10 cellular contexts compared by ENCODE assay signal in the genomic region with DNA sequence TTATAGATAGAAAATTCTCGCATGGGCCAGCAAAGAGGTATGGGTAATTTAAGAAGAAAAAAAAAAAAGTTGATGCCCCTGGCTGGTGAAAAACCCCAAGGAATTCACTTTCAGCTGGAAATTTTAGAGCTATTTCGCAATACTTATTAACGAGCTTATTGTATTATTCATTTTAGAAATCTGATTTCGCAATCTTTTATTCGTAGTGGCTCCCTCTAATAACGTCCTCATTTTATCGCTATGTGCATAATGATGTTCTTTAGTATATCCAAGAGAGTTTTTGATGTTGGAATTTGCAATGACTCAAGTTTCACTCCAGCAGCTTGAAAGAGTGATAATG. TPM values are rescaled to one million over a fixed set of nuclear protein-coding genes. Genes with fewer than 3 reads are reported as not detected.
DNase-seq lines count a peak whose midpoint lies in the region; ATAC-seq and TF ChIP-seq lines count a peak whose summit lies in the region.
"Had no signal": no experiment of that assay in that cellular context is flagged by ENCODE, and none has a peak within 500 bp of the region (broad histone marks: within the 10 kb centered on the region; RNA-seq: fewer than 3 reads in every experiment).

No MANE protein-coding gene starts in this region.

- CTCF ChIA-PET in mammary epithelial cell (lab: Charles Lee; ENCODE audit: low non-redundant PET), result no interaction called here

- H3K36me3 Mint-ChIP-seq in nephron (ENCODE audit: low read depth), result no peaks in the 10 kb centered on the region

- WGBS in mammary epithelial cell (ENCODE audit: low coverage, missing lambda C conversion rate), result 5% methylated on average over 7 of the region's 7 CpGs
- 90% methylated on average over 7 of the region's 7 CpGs for WGBS in aorta, 2 donors

- peak overlapping the region in 8 of 10 experiments; percentile 64 to 81 (median 75); a peak in 7 of 20 replicates for H3K4me3 ChIP-seq in BLaER1 treated with 17β-estradiol and CSF1 and Interleukin-3, amounts not matched to agents 10 nM and 100 nM
- H3K4me3 ChIP-seq in Karpas-422 (ENCODE audit: low read length) (no peak overlapping the region), mammary epithelial cell (replicated peaks in 1 of 3; ENCODE audit: insufficient read depth in 1 of 3, low read depth in 2 of 3, low read length in 3 of 3) (peak overlapping the region in 2 of 3 experiments; percentile 64 to 73), aorta (ENCODE audit: low read length in 2 of 2) (no peak overlapping the region)

- H2AFZ ChIP-seq in Karpas-422 (ENCODE audit: low read length) (peak overlapping the region; percentile 70), mammary epithelial cell (ENCODE audit: low read depth, low read length) (peak overlapping the region; percentile 99)

- H3K27me3 ChIP-seq in BLaER1 treated with 17β-estradiol and CSF1 and Interleukin-3, amounts not matched to agents 10 nM and 100 nM, result no peaks in the 10 kb centered on the region
- H3K27me3 ChIP-seq in Karpas-422 (ENCODE audit: low read length) (no peaks in the 10 kb centered on the region), mammary epithelial cell (ENCODE audit: insufficient read depth, low read length) (no peaks in the 10 kb centered on the region), aorta (ENCODE audit: control insufficient read depth in 1 of 2, insufficient read depth in 2 of 2, low read length in 1 of 2) (no peaks in the 10 kb centered on the region)

- H3K9me3 Mint-ChIP-seq in nephron, result no peaks in the 10 kb centered on the region

- peak overlapping the region; percentile 40 to 67 (median 64) for H3K4me3 Mint-ChIP-seq in nephron

- H3K4me2 ChIP-seq in BLaER1 treated with 17β-estradiol and CSF1 and Interleukin-3, amounts not matched to agents 10 nM and 100 nM, result peak overlapping the region; percentile 78 to 92 (median 87)
- H3K4me2 ChIP-seq in Karpas-422 (ENCODE audit: low read depth, low read length, poor library complexity, severe bottlenecking) (peak overlapping the region; percentile 63), mammary epithelial cell (ENCODE audit: insufficient read depth, low read depth, low read length) (peak overlapping the region; percentile 95)

- H3K27ac Mint-ChIP-seq in nephron, result peak overlapping the region in 2 of 3 experiments; percentile 38 to 57

- no peaks in the 10 kb centered on the region for H3K27me3 Mint-ChIP-seq in nephron (ENCODE audit: low read depth)

- dilution Hi-C loops in mammary epithelial cell (cut with HindIII; ENCODE audit: low sequenced_read_pairs), result no loop called here

- peak overlapping the region in 5 of 11 experiments; percentile 91 to 97 (median 94); a peak in 2 of 22 replicates for H3K9ac ChIP-seq in BLaER1 treated with 17β-estradiol and CSF1 and Interleukin-3, amounts not matched to agents 10 nM and 100 nM
- H3K9ac ChIP-seq in Karpas-422 (ENCODE audit: low read length), result no peak overlapping the region
- H3K9ac ChIP-seq in mammary epithelial cell (ENCODE audit: insufficient read depth, low read length), result peak overlapping the region; percentile 84

- no peak for ATAC-seq in aorta (ENCODE audit: low FRiP score)

- DNase-seq in Karpas-422 (no peak), mammary epithelial cell (no peak), aorta (no peak), DMS 273 (lab: John Stamatoyannopoulos, UW; ENCODE audit: unreplicated experiment) (no peak), COR-L47 (lab: John Stamatoyannopoulos, UW) (no peak), AG20443 (ENCODE audit: low spot score) (no peak)
- DNase-seq: activated CD4-positive, alpha-beta T cell treated with anti-CD3 and anti-CD28 coated beads for 48 hours; NCI-H1436 treated with DMSO at 0.1 percent for 48 hours had no signal

- BruUV-seq in mammary epithelial cell (replicated peaks; lab: Mats Ljungman, UMichigan), result no TSS peak

- H3K4me1 ChIP-seq in BLaER1 treated with 17β-estradiol and CSF1 and Interleukin-3, amounts not matched to agents 10 nM and 100 nM, result peaks cover 24 to 61% (median 53%) of the 10 kb centered on the region in 10 experiments
- H3K4me1 ChIP-seq in Karpas-422 (ENCODE audit: low read length), result peaks cover 26% of the 10 kb centered on the region
- H3K4me1 ChIP-seq in mammary epithelial cell (ENCODE audit: insufficient read depth, low read length), result peaks cover 31% of the 10 kb centered on the region
- H3K4me1 ChIP-seq in aorta (ENCODE audit: control insufficient read depth in 1 of 2, insufficient read depth in 2 of 2, low read length in 2 of 2), result no peaks in the 10 kb centered on the region

- no peaks in the 10 kb centered on the region for H4K20me1 ChIP-seq in BLaER1 treated with 17β-estradiol and CSF1 and Interleukin-3, amounts not matched to agents 10 nM and 100 nM
- H4K20me1 ChIP-seq in Karpas-422 (ENCODE audit: insufficient read depth, low read depth, low read length), result no peaks in the 10 kb centered on the region
- no peaks in the 10 kb centered on the region for H4K20me1 ChIP-seq in mammary epithelial cell (ENCODE audit: insufficient read depth, low read length)

- 0 out of 2 replicates have a peak, but pooled peaks cover 3% of the 10 kb centered on the region for H3K9me2 ChIP-seq in Karpas-422 (replicated peaks; ENCODE audit: insufficient read depth, low read length)

- in situ Hi-C loops in mammary epithelial cell (cut with MboI; ENCODE audit: low sequenced_read_pairs in 2 of 2), result no loop called here

- H3K27ac ChIP-seq in BLaER1 treated with 17β-estradiol and CSF1 and Interleukin-3, amounts not matched to agents 10 nM and 100 nM, result peak overlapping the region in 10 of 11 experiments; percentile 91 to 97 (median 96); a peak in 12 of 22 replicates
- H3K27ac ChIP-seq in Karpas-422 (ENCODE audit: low read length), result no peak overlapping the region
- peak overlapping the region; percentile 82 for H3K27ac ChIP-seq in mammary epithelial cell (ENCODE audit: insufficient read depth, low read depth, low read length)
- no peak overlapping the region for H3K27ac ChIP-seq in aorta (ENCODE audit: low read depth in 1 of 2, low read length in 2 of 2)

- intact Hi-C loops in mammary epithelial cell (cut with micrococcal nuclease), result loop anchor here (5.0 kb wide), 1 partner anchor 683 kb away; no protein-coding TSS in a partner anchor
- intact Hi-C loops in aorta (cut with DNase I), result no loop called here

- peaks cover 26% of the 10 kb centered on the region for H3K4me1 Mint-ChIP-seq in nephron

- H3K79me2 ChIP-seq in Karpas-422 (ENCODE audit: low read length) (no peaks in the 10 kb centered on the region), mammary epithelial cell (ENCODE audit: insufficient read depth, low read length) (no peaks in the 10 kb centered on the region)

- no peak for TF ChIP-seq CTCF in mammary epithelial cell (conservative IDR thresholded peaks at IDR 0.05 in 1 of 2, IDR thresholded peaks at IDR 0.05 in 1 of 2; ENCODE audit: extremely low read depth in 1 of 2, insufficient read depth in 1 of 2, low read depth in 1 of 2, low read length in 2 of 2)
- TF ChIP-seq CTCF in nephron (IDR thresholded peaks at IDR 0.05; ENCODE audit: unreplicated experiment in 3 of 3), result no peak

- no peaks in the 10 kb centered on the region for H3K9me3 ChIP-seq in BLaER1 treated with 17β-estradiol and CSF1 and Interleukin-3, amounts not matched to agents 10 nM and 100 nM (replicated peaks in 1 of 11)
- H3K9me3 ChIP-seq in Karpas-422 (ENCODE audit: low read length), result no peaks in the 10 kb centered on the region
- no peaks in the 10 kb centered on the region for H3K9me3 ChIP-seq in mammary epithelial cell (replicated peaks; ENCODE audit: insufficient read depth, low read length)
- H3K9me3 ChIP-seq in aorta (ENCODE audit: control insufficient read depth, low read length), result no peaks in the 10 kb centered on the region

- H3K36me3 ChIP-seq in BLaER1 treated with 17β-estradiol and CSF1 and Interleukin-3, amounts not matched to agents 10 nM and 100 nM, result no peaks in the 10 kb centered on the region
- H3K36me3 ChIP-seq in Karpas-422 (ENCODE audit: insufficient read depth, low read length) (no peaks in the 10 kb centered on the region), mammary epithelial cell (ENCODE audit: insufficient read depth, low read length) (no peaks in the 10 kb centered on the region), aorta (ENCODE audit: control insufficient read depth in 1 of 2, insufficient read depth in 2 of 2, low read length in 1 of 2) (no peaks in the 10 kb centered on the region)

RNA-seq across cellular contexts. Expression of gene FER, which starts 18.4 kb away (rescaled TPM):
- total RNA-seq in Karpas-422 (2014; rRNA removed; shearing (Covaris generic); ENCODE audit: low replicate concordance), result 9.2 and 14.6 TPM in 2 replicates
- total RNA-seq in mammary epithelial cell (10 to 100 TPM; 41.3 to 61.5 TPM), aorta (10 to 100 TPM; 50.2 to 54.6 TPM)
- polyA plus RNA-seq in mammary epithelial cell (9.5 TPM), aorta (1 to 10 TPM; 5.1 to 5.5 TPM)
- polyA minus RNA-seq in mammary epithelial cell, result 35.0 TPM

Comparison
In these comparisons a context has a peak if more than half of its experiments do, and no peak if none do; other contexts are left out.
1. H3K27ac ChIP-seq: peak in BLaER1 treated with 17β-estradiol and CSF1 and Interleukin-3, amounts not matched to agents 10 nM and 100 nM (10 of 11) and mammary epithelial cell (single experiment); none in Karpas-422 (single experiment) and aorta (0 of 2).
2. H3K4me3 ChIP-seq: peak in BLaER1 treated with 17β-estradiol and CSF1 and Interleukin-3, amounts not matched to agents 10 nM and 100 nM (8 of 10) and mammary epithelial cell (2 of 3); none in Karpas-422 (single experiment) and aorta (0 of 2).
3. Peak in every context shown above with its lines, with median percentiles within 50 percentile points of each other: H3K4me2 ChIP-seq.